Comparison of ENCODE assay signal across 22 cellular contexts in genomic region chr9:82035332-82035731, GRCh38. TPM values are rescaled to one million over a fixed set of nuclear protein-coding genes. Genes with fewer than 3 reads are reported as not detected.
A peak's percentile ranks its signal among the peaks of the same experiment; 100 is the strongest.
DNase-seq lines count a peak whose midpoint lies in the region; ATAC-seq and TF ChIP-seq lines count a peak whose summit lies in the region.
"Had no signal": no experiment of that assay in that cellular context is flagged by ENCODE, and none has a peak within 500 bp of the region (broad histone marks: within the 10 kb centered on the region; RNA-seq: fewer than 3 reads in every experiment).

No MANE protein-coding gene starts in this region.

- H4K8ac ChIP-seq in IMR-90 (ENCODE audit: low read depth in 2 of 2, low read length in 2 of 2) = no peak overlapping the region

- H2AK9ac ChIP-seq in IMR-90 (replicated peaks; ENCODE audit: low read depth, low read length, poor library complexity) = no peak overlapping the region

- H2BK20ac ChIP-seq in IMR-90 (ENCODE audit: low read depth, low read length) = no peak overlapping the region

- TF ChIP-seq RAD21 in IMR-90 (IDR thresholded peaks at IDR 0.05; ENCODE audit: low read length) = no peak

- dilution Hi-C loops in IMR-90 (cut with HindIII; ENCODE audit: low sequenced_read_pairs, unreplicated experiment) = no loop called here

- CTCF ChIA-PET in IMR-90 (lab: Yijun Ruan, JAX) = interaction anchor here (0.5 to 1.0 kb wide), 2 partner anchors 14 to 917 kb away, joined by 3 to 4 read pairs; no protein-coding TSS in a partner anchor

- TF ChIP-seq POLR2A in IMR-90 (IDR thresholded peaks at IDR 0.05; ENCODE audit: low read depth, low read length) (no peak), upper lobe of left lung (IDR thresholded peaks at IDR 0.05) (no peak)

- no peak overlapping the region for H4K91ac ChIP-seq in IMR-90 (ENCODE audit: insufficient read depth, low read depth, low read length)

- H3K4me2 ChIP-seq in IMR-90 (ENCODE audit: low read depth, low read length) (no peak overlapping the region), fibroblast of lung (ENCODE audit: extremely low read depth, insufficient read depth, low read length) (no peak overlapping the region), smooth muscle cell (peak overlapping the region; percentile 58)
- H3K4me2 ChIP-seq: BLaER1 had no signal

- intact Hi-C loops in IMR-90 (cut with micrococcal nuclease) (loop anchor here (10.0 kb wide), 2 partner anchors 351 to 569 kb away; partner anchors contain the start of gene TLE1), mucosa of descending colon (cut with DNase I, micrococcal nuclease) (no loop called here)

- no peak overlapping the region for H3K4ac ChIP-seq in IMR-90 (ENCODE audit: low read depth, low read length)

- H3K23ac ChIP-seq in IMR-90 (ENCODE audit: low read depth, low read length) = no peak overlapping the region

- TF ChIP-seq CTCF in IMR-90 (conservative IDR thresholded peaks at IDR 0.05; ENCODE audit: low read depth, low read length) (no peak), fibroblast of lung (conservative IDR thresholded peaks at IDR 0.05 in 1 of 2, IDR thresholded peaks at IDR 0.05 in 1 of 2; ENCODE audit: low read depth in 1 of 2, low read length in 2 of 2) (no peak), smooth muscle cell (IDR thresholded peaks at IDR 0.05; ENCODE audit: borderline replicate concordance, insufficient read depth, poor library complexity, severe bottlenecking) (no peak), upper lobe of left lung (IDR thresholded peaks at IDR 0.05) (no peak), mucosa of descending colon (IDR thresholded peaks at IDR 0.05) (no peak)

- H2BK5ac ChIP-seq in IMR-90 (ENCODE audit: low read depth, low read length, poor library complexity, severe bottlenecking) = no peak overlapping the region

- no peak overlapping the region for H4K5ac ChIP-seq in IMR-90 (ENCODE audit: low read depth, low read length)

- H3K56ac ChIP-seq in IMR-90 (ENCODE audit: extremely low read depth, insufficient read depth, low read length) = no peak overlapping the region

- H3K36me3 ChIP-seq in IMR-90 (ENCODE audit: control insufficient read depth, insufficient read depth, low read length) (no peaks in the 10 kb centered on the region), fibroblast of lung (ENCODE audit: control insufficient read depth, insufficient read depth, low read length) (no peaks in the 10 kb centered on the region), smooth muscle cell (ENCODE audit: low read depth) (no peaks in the 10 kb centered on the region), upper lobe of left lung (no peaks in the 10 kb centered on the region), mucosa of descending colon (ENCODE audit: low read depth) (no peaks in the 10 kb centered on the region)
- H3K36me3 ChIP-seq: BLaER1 had no signal

- H3K27me3 ChIP-seq in IMR-90 (ENCODE audit: control insufficient read depth, insufficient read depth, low read length) (no peaks in the 10 kb centered on the region), fibroblast of lung (ENCODE audit: control insufficient read depth, insufficient read depth, low read length) (no peaks in the 10 kb centered on the region), smooth muscle cell (ENCODE audit: low read depth) (no peaks in the 10 kb centered on the region), upper lobe of left lung (no peaks in the 10 kb centered on the region)
- H3K27me3 ChIP-seq: BLaER1 had no signal

- ATAC-seq in IMR-90 (ENCODE audit: low read depth) = peak; percentile 71
- ATAC-seq in HG03342 (IDR thresholded peaks at IDR 0.05; ENCODE audit: unreplicated experiment) = no peak
- ATAC-seq in upper lobe of left lung (ENCODE audit: low FRiP score in 2 of 2) = no peak
- no peak for ATAC-seq in mucosa of descending colon
- ATAC-seq: HCT116 had no signal

- H3K9ac ChIP-seq in IMR-90 (ENCODE audit: low read depth, low read length) (no peak overlapping the region), fibroblast of lung (ENCODE audit: insufficient read depth, low read length) (no peak overlapping the region), smooth muscle cell (ENCODE audit: low read depth) (no peak overlapping the region)
- H3K9ac ChIP-seq: BLaER1 had no signal

- H3K4me1 ChIP-seq in IMR-90 (ENCODE audit: control insufficient read depth, insufficient read depth, low read length) = peaks cover 4% of the 10 kb centered on the region; the same call in 1 of the 2 replicates
- H3K4me1 ChIP-seq in fibroblast of lung (ENCODE audit: control insufficient read depth, extremely low read depth, insufficient read depth, low read length) = no peaks in the 10 kb centered on the region
- peaks cover 5% of the 10 kb centered on the region for H3K4me1 ChIP-seq in smooth muscle cell (ENCODE audit: low read depth)
- H3K4me1 ChIP-seq in upper lobe of left lung = no peaks in the 10 kb centered on the region
- no peaks in the 10 kb centered on the region for H3K4me1 ChIP-seq in mucosa of descending colon (ENCODE audit: low read depth)
- H3K4me1 ChIP-seq: BLaER1 had no signal

- no peak overlapping the region for H2BK120ac ChIP-seq in IMR-90 (ENCODE audit: low read depth, low read length)

- H3K27ac ChIP-seq in IMR-90 (ENCODE audit: insufficient read depth, low read length) (no peak overlapping the region), fibroblast of lung (ENCODE audit: insufficient read depth, low read length) (no peak overlapping the region), smooth muscle cell (ENCODE audit: low read depth) (peak overlapping the region; percentile 64), upper lobe of left lung (no peak overlapping the region)
- H3K27ac ChIP-seq: BLaER1 had no signal

- no peak overlapping the region for H3K4me3 ChIP-seq in IMR-90 (ENCODE audit: insufficient read depth, low read depth, low read length)
- no peak overlapping the region for H3K4me3 ChIP-seq in fibroblast of lung (replicated peaks in 1 of 4; ENCODE audit: control extremely low read depth in 1 of 4, insufficient read depth in 1 of 4, low read depth in 3 of 4, low read length in 4 of 4)
- no peak overlapping the region for H3K4me3 ChIP-seq in smooth muscle cell
- no peak overlapping the region for H3K4me3 ChIP-seq in upper lobe of left lung
- H3K4me3 ChIP-seq in mucosa of descending colon = no peak overlapping the region
- H3K4me3 ChIP-seq: BLaER1 had no signal

- H2AFZ ChIP-seq in IMR-90 (replicated peaks; ENCODE audit: low read length, poor library complexity) (no peak overlapping the region), fibroblast of lung (ENCODE audit: low read length) (no peak overlapping the region), smooth muscle cell (ENCODE audit: low read depth) (no peak overlapping the region)

- peaks cover 11% of the 10 kb centered on the region for H3F3A ChIP-seq in smooth muscle cell (ENCODE audit: low read depth)

- BruUV-seq in IMR-90 (replicated peaks; lab: Mats Ljungman, UMichigan) = no TSS peak

- no peak overlapping the region for H2BK15ac ChIP-seq in IMR-90 (ENCODE audit: low read depth, low read length)

- no peak for TF ChIP-seq EP300 in upper lobe of left lung (IDR thresholded peaks at IDR 0.05)

- in situ Hi-C loops in IMR-90 (cut with MboI; ENCODE audit: low sequenced_read_pairs) = no loop called here

- no peaks in the 10 kb centered on the region for H4K20me1 ChIP-seq in IMR-90 (ENCODE audit: insufficient read depth, low read length)
- H4K20me1 ChIP-seq in fibroblast of lung (ENCODE audit: control insufficient read depth, extremely low read depth, insufficient read depth, low read length) = no peaks in the 10 kb centered on the region
- no peaks in the 10 kb centered on the region for H4K20me1 ChIP-seq in smooth muscle cell (ENCODE audit: low read depth)
- H4K20me1 ChIP-seq: BLaER1 had no signal

- WGBS in IMR-90 (ENCODE audit: extremely low coverage in 2 of 2, insufficient read length in 1 of 2), 2 experiments = no CpG with 5 or more reads among the region's 3 CpGs
- 19% methylated on average over 3 of the region's 3 CpGs for WGBS in smooth muscle cell (ENCODE audit: low lambda C conversion rate)
- WGBS in upper lobe of left lung, 2 donors = 68 to 73% methylated on average over 3 of the region's 3 CpGs

- H3K79me1 ChIP-seq in IMR-90 (ENCODE audit: low read depth in 1 of 2, low read length in 2 of 2) = no peaks in the 10 kb centered on the region

- DNase-seq in IMR-90 (peak; percentile 72), fibroblast of lung (ENCODE audit: low read depth in 2 of 2) (peak; percentile 12 to 38), myocyte (ENCODE audit: low read depth) (peak; percentile 73), smooth muscle cell (lab: John Stamatoyannopoulos, UW; ENCODE audit: unreplicated experiment) (no peak), upper lobe of left lung (no peak), DMS114 treated with DMSO at 0.1 percent for 48 hours (lab: John Stamatoyannopoulos, UW; ENCODE audit: unreplicated experiment) (no peak), mucosa of descending colon (no peak)
- DNase-seq: ACHN; CD4-positive, alpha-beta memory T cell; COR-L47; DMS153; DMS79; GF-D8; GOT3; H7; HFFc6; KBM-7 had no signal

- POLR2A ChIA-PET in IMR-90 (lab: Charles Lee; ENCODE audit: unreplicated experiment) = no interaction called here

- H3K9me1 ChIP-seq in IMR-90 (ENCODE audit: insufficient read depth, low read length) = no peaks in the 10 kb centered on the region

- no peak overlapping the region for H2AK5ac ChIP-seq in IMR-90 (ENCODE audit: low read depth, low read length)

- H3K14ac ChIP-seq in IMR-90 (replicated peaks; ENCODE audit: low read depth, low read length) = no peak overlapping the region

- no peak overlapping the region for H3K18ac ChIP-seq in IMR-90 (ENCODE audit: low read depth, low read length)

- H3K79me2 ChIP-seq in fibroblast of lung (ENCODE audit: control insufficient read depth, insufficient read depth, low read length) (no peaks in the 10 kb centered on the region), smooth muscle cell (ENCODE audit: low read depth) (no peaks in the 10 kb centered on the region)

- no peaks in the 10 kb centered on the region for H3K9me3 ChIP-seq in IMR-90 (ENCODE audit: control insufficient read depth, insufficient read depth, low read length)
- H3K9me3 ChIP-seq in fibroblast of lung (ENCODE audit: control insufficient read depth, insufficient read depth, low read depth, low read length) = no peaks in the 10 kb centered on the region
- no peaks in the 10 kb centered on the region for H3K9me3 ChIP-seq in smooth muscle cell (replicated peaks; ENCODE audit: low read depth)
- H3K9me3 ChIP-seq in upper lobe of left lung = no peaks in the 10 kb centered on the region
- H3K9me3 ChIP-seq in mucosa of descending colon = no peaks in the 10 kb centered on the region
- H3K9me3 ChIP-seq: BLaER1 had no signal

RNA-seq across cellular contexts. Expression of gene SPATA31D1, which starts 46.8 kb away (rescaled TPM):
- not detected in 2 replicates for total RNA-seq in IMR-90 (2012; rRNA removed)
- not detected in 2 replicates for polyA plus RNA-seq in IMR-90 (2012; rRNA removed)
- polyA plus RNA-seq in IMR-90 (2012; cell fraction: cytosol; rRNA removed) = not detected in 2 replicates
- not detected in 2 replicates for polyA plus RNA-seq in IMR-90 (2012; cell fraction: nucleus; rRNA removed; ENCODE audit: low replicate concordance)
- total RNA-seq in fibroblast of lung = not detected in 2 replicates
- polyA plus RNA-seq in fibroblast of lung = not detected in 2 replicates
- not detected in 2 replicates for polyA plus RNA-seq in fibroblast of lung (2012)
- polyA minus RNA-seq in fibroblast of lung (ENCODE audit: low replicate concordance) = not detected in 2 replicates
- total RNA-seq in myocyte = not detected in 2 replicates
- polyA plus RNA-seq in myocyte (2012) = not detected
- not detected in 2 replicates for total RNA-seq in smooth muscle cell
- polyA plus RNA-seq in smooth muscle cell = not detected in 2 replicates
- not detected for total RNA-seq in upper lobe of left lung
- not detected for total RNA-seq in mucosa of descending colon
- total RNA-seq: CD4-positive, alpha-beta memory T cell; H7; HFFc6 had no signal
- polyA plus RNA-seq: CD14-positive monocyte; CD4-positive, alpha-beta memory T cell; IgD-negative memory B cell had no signal

Comparison
In these comparisons a context has a peak if more than half of its experiments do, and no peak if none do; other contexts are left out.
1. DNase-seq: peak in IMR-90 (single experiment), fibroblast of lung (2 of 2) and myocyte (single experiment); none in smooth muscle cell (single experiment), upper lobe of left lung (0 of 2), DMS114 treated with DMSO at 0.1 percent for 48 hours (single experiment) and mucosa of descending colon (0 of 3).